In the genomic region with DNA sequence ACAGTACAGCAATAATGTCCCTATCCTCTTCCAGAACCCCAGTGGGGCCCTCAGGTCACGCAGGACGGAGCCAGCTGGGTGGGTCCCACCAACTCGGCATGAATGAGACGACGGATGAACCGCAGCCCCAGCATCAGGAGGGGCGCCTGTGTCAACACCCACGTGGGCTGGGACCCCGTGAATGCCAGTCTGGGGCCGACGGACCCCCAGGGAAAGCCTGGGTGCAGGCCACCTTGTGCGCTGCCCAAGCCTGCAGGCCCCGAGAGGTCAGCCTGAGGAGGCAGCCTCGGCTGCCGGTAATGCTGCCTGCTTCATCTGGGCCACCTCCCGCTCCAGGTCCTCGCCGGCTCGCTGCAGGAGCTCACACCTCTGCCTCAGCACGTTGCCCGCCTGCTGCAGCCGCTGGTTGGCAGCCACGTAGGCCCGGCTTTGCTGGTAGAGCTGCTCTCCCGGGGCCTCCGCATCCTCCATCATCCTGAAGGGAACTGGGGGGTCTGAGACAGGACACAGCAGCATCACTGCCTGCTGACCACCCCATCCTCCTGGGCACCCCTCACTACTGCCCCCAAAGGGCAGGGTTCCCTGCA, we compare ENCODE assay signal across 19 cellular contexts. TPM values are rescaled to one million over a fixed set of nuclear protein-coding genes. Genes with fewer than 3 reads are reported as not detected.
DNase-seq lines count a peak whose midpoint lies in the region; ATAC-seq, FAIRE-seq and TF ChIP-seq lines count a peak whose summit lies in the region.
"Had no signal": no experiment of that assay in that cellular context is flagged by ENCODE, and none has a peak within 500 bp of the region (broad histone marks: within the 10 kb centered on the region; RNA-seq: fewer than 3 reads in every experiment).

No MANE protein-coding gene starts in this region.

- 93% methylated on average over 17 of the region's 26 CpGs; no CpG with 5 or more reads in 1 of the 2 experiments for WGBS in H1 (ENCODE audit: extremely low coverage in 1 of 2, insufficient coverage in 1 of 2, insufficient read length in 1 of 2, insufficient replicate concordance in 2 of 2, low coverage in 1 of 2, low lambda C conversion rate in 2 of 2, missing lambda C conversion rate in 1 of 2), 2 experiments
- no CpG with 5 or more reads among the region's 26 CpGs for WGBS in H9 (ENCODE audit: extremely low coverage, insufficient read length, low lambda C conversion rate)

- H3K4me2 ChIP-seq in Karpas-422 (ENCODE audit: low read depth, low read length, poor library complexity, severe bottlenecking) (no peak overlapping the region), H1 (ENCODE audit: insufficient read depth in 1 of 2, low read depth in 2 of 2, low read length in 2 of 2) (no peak overlapping the region), H9 (ENCODE audit: insufficient read depth, insufficient read length, low read length) (no peak overlapping the region)
- H3K4me2 ChIP-seq: A549; BLaER1 treated with 17β-estradiol and CSF1 and Interleukin-3, amounts not matched to agents 10 nM and 100 nM; GM23338 had no signal

- H3K23me2 ChIP-seq in H1 (ENCODE audit: low read depth, low read length) (peaks cover 17% of the 10 kb centered on the region), H9 (ENCODE audit: insufficient read length, low read depth, low read length, poor library complexity, severe bottlenecking) (peaks cover 12% of the 10 kb centered on the region)

- H2BK120ac ChIP-seq in H1 (replicated peaks; ENCODE audit: low read depth, low read length) = no peak overlapping the region
- H2BK120ac ChIP-seq in H9 (ENCODE audit: low read depth, low read length, poor library complexity, severe bottlenecking) = no peak overlapping the region

- H2BK5ac ChIP-seq in H1 (ENCODE audit: low read depth, low read length) (no peak overlapping the region), H9 (ENCODE audit: insufficient read length, low read length) (no peak overlapping the region)

- peaks cover 2% of the 10 kb centered on the region; the same call in 1 of the 2 replicates for H3K79me1 ChIP-seq in H1 (ENCODE audit: low read depth, low read length)
- no peaks in the 10 kb centered on the region for H3K79me1 ChIP-seq in H9 (ENCODE audit: insufficient read depth, low read depth, low read length, poor library complexity, severe bottlenecking)

- TF ChIP-seq CTCF in left ventricle myocardium inferior (IDR thresholded peaks at IDR 0.05; ENCODE audit: borderline replicate concordance) = no peak
- no peak for TF ChIP-seq CTCF in H1 (IDR thresholded peaks at IDR 0.05; ENCODE audit: control extremely low read depth in 1 of 3, insufficient read depth in 1 of 3, low read depth in 1 of 3, low read length in 3 of 3)
- no peak for TF ChIP-seq CTCF in H9 (conservative IDR thresholded peaks at IDR 0.05)

- H3K4me3 ChIP-seq in left ventricle myocardium inferior = no peak overlapping the region
- no peak overlapping the region for H3K4me3 ChIP-seq in Karpas-422 (ENCODE audit: low read length)
- no peak overlapping the region for H3K4me3 ChIP-seq in H1 (ENCODE audit: extremely low read depth in 1 of 4, insufficient read depth in 2 of 4, low read depth in 3 of 4, low read length in 4 of 4)
- H3K4me3 ChIP-seq: A549; BLaER1 treated with 17β-estradiol and CSF1 and Interleukin-3, amounts not matched to agents 10 nM and 100 nM; GM23338 had no signal

- no peaks in the 10 kb centered on the region for H3K9me3 Mint-ChIP-seq in H9

- TF ChIP-seq EP300 in H1 (IDR thresholded peaks at IDR 0.05; ENCODE audit: borderline replicate concordance in 1 of 2, low read depth in 2 of 2, low read length in 2 of 2) = no peak

- no peak overlapping the region for H3K18ac ChIP-seq in H1 (ENCODE audit: extremely low read depth, low read length)
- no peak overlapping the region for H3K18ac ChIP-seq in H9 (ENCODE audit: insufficient read length, low read depth, low read length)

- no peaks in the 10 kb centered on the region for H3K9me2 ChIP-seq in Karpas-422 (replicated peaks; ENCODE audit: insufficient read depth, low read length)

- no peak overlapping the region for H3K27ac Mint-ChIP-seq in H9
- H3K27ac Mint-ChIP-seq: GM23338 had no signal

- H3K23ac ChIP-seq in H1 (ENCODE audit: insufficient read length) (no peak overlapping the region), H9 (ENCODE audit: insufficient read length, low read depth, low read length) (no peak overlapping the region)

- H3K56ac ChIP-seq in H1 (replicated peaks; ENCODE audit: insufficient read length, low read depth, low read length) (no peak overlapping the region), H9 (ENCODE audit: insufficient read length, low read depth, low read length) (no peak overlapping the region)

- DNase-seq in left ventricle myocardium inferior = no peak
- DNase-seq in cardiac septum (ENCODE audit: low spot score) = no peak
- DNase-seq in Karpas-422 = peak; percentile 36
- no peak for DNase-seq in H1 (ENCODE audit: low read depth in 1 of 2, low spot score in 2 of 2)
- no peak for DNase-seq in substantia nigra (lab: John Stamatoyannopoulos, UW)
- DNase-seq in H9 = no peak
- no peak for DNase-seq in NCI-H526 (lab: John Stamatoyannopoulos, UW)
- DNase-seq: DND-41, NCI-H1417 treated with DMSO at 0.1 percent for 48 hours, NCI-H1930, NCI-H446, PC-3 had no signal

- H2BK15ac ChIP-seq in H1 (ENCODE audit: low read length) = no peak overlapping the region
- no peak overlapping the region for H2BK15ac ChIP-seq in H9 (ENCODE audit: low read depth, low read length)

- H2BK20ac ChIP-seq in H1 (ENCODE audit: low read length) = no peak overlapping the region
- H2BK20ac ChIP-seq in H9 (ENCODE audit: low read depth, low read length, poor library complexity, severe bottlenecking) = no peak overlapping the region

- H3K9me3 ChIP-seq in left ventricle myocardium inferior (replicated peaks) (no peaks in the 10 kb centered on the region), Karpas-422 (ENCODE audit: low read length) (no peaks in the 10 kb centered on the region), H1 (ENCODE audit: insufficient read depth in 2 of 2, low read depth in 1 of 2, low read length in 1 of 2) (no peaks in the 10 kb centered on the region), H9 (ENCODE audit: control insufficient read depth, low read depth, low read length) (no peaks in the 10 kb centered on the region)
- H3K9me3 ChIP-seq: A549; BLaER1 treated with 17β-estradiol and CSF1 and Interleukin-3, amounts not matched to agents 10 nM and 100 nM had no signal

- CTCF ChIA-PET in H1 (lab: Charles Lee; ENCODE audit: partially characterized antibody) = interaction anchor here (0.5 to 2.4 kb wide), 11 partner anchors 9 to 103 kb away, joined by 3 to 9 read pairs (median 3); no protein-coding TSS in a partner anchor

- POLR2A ChIA-PET in H1 (lab: Charles Lee; ENCODE audit: partially characterized antibody) = interaction anchor here (0.7 to 4.5 kb wide), 8 partner anchors 8 to 200 kb away, joined by 3 to 27 read pairs (median 4); a partner anchor contains a TSS

- H3K36me3 ChIP-seq in left ventricle myocardium inferior (peaks cover 4% of the 10 kb centered on the region), Karpas-422 (ENCODE audit: insufficient read depth, low read length) (peaks cover 4% of the 10 kb centered on the region; the same call in 1 of the 2 replicates), H1 (ENCODE audit: control insufficient read depth in 2 of 4, insufficient read depth in 4 of 4, low read length in 3 of 4) (peaks cover 0 to 3% (median 1%) of the 10 kb centered on the region in 4 experiments; a peak in 2 of 8 replicates)

- no peak overlapping the region for H3K9ac ChIP-seq in Karpas-422 (ENCODE audit: low read length)
- no peak overlapping the region; a peak in 1 of 7 replicates for H3K9ac ChIP-seq in H1 (replicated peaks in 1 of 4; ENCODE audit: extremely low read depth in 1 of 4, low read depth in 3 of 4, low read length in 3 of 4)
- no peak overlapping the region for H3K9ac ChIP-seq in H9 (ENCODE audit: extremely low read depth, insufficient read length, low read length)

- TF ChIP-seq RAD21 in H1 (IDR thresholded peaks at IDR 0.05 in 1 of 2, conservative IDR thresholded peaks at IDR 0.05 in 1 of 2; ENCODE audit: low read depth in 2 of 2, low read length in 2 of 2) = no peak

- H3K27me3 Mint-ChIP-seq in H9 (ENCODE audit: low read depth) = peaks cover 36% of the 10 kb centered on the region

- H3K14ac ChIP-seq in H1 (ENCODE audit: insufficient read length) = no peak overlapping the region
- H3K14ac ChIP-seq in H9 (ENCODE audit: insufficient read depth, low read length) = no peak overlapping the region

- H3K4me1 ChIP-seq in left ventricle myocardium inferior = peaks cover 65% of the 10 kb centered on the region
- H3K4me1 ChIP-seq in Karpas-422 (ENCODE audit: low read length) = peaks cover 28% of the 10 kb centered on the region
- peaks cover 0 to 16% (median 11%) of the 10 kb centered on the region in 4 experiments; a peak in 5 of 7 replicates for H3K4me1 ChIP-seq in H1 (replicated peaks in 1 of 4; ENCODE audit: control insufficient read depth in 3 of 4, insufficient read depth in 4 of 4, low read length in 3 of 4)
- H3K4me1 ChIP-seq in H9 (ENCODE audit: insufficient read depth, low read length) = no peaks in the 10 kb centered on the region

- H3K27ac ChIP-seq in left ventricle myocardium inferior (replicated peaks) (peak overlapping the region; percentile 60), Karpas-422 (ENCODE audit: low read length) (no peak overlapping the region), H1 (ENCODE audit: low read depth, low read length) (no peak overlapping the region), substantia nigra (ENCODE audit: low read depth, low read length, poor library complexity, severe bottlenecking) (peak overlapping the region; percentile 67), H9 (ENCODE audit: insufficient read length, low read depth, low read length) (no peak overlapping the region)
- H3K27ac ChIP-seq: A549; BLaER1 treated with 17β-estradiol and CSF1 and Interleukin-3, amounts not matched to agents 10 nM and 100 nM; HL-60 had no signal

- no peak for TF ChIP-seq POLR2A in H1 (IDR thresholded peaks at IDR 0.05; ENCODE audit: control extremely low read depth in 1 of 2, low read depth in 2 of 2, low read length in 2 of 2)

- no peak overlapping the region for H2AFZ ChIP-seq in Karpas-422 (ENCODE audit: low read length)
- no peak overlapping the region for H2AFZ ChIP-seq in H1 (ENCODE audit: low read length)
- H2AFZ ChIP-seq in H9 (ENCODE audit: low read length) = no peak overlapping the region
- H2AFZ ChIP-seq: GM23338 had no signal

- H3K36me3 Mint-ChIP-seq in H9 (ENCODE audit: insufficient read depth in 1 of 3, low read depth in 3 of 3) = peaks cover 5 to 13% (median 11%) of the 10 kb centered on the region in 3 experiments; a peak in 6 of 7 replicates

- H4K8ac ChIP-seq in H1 (ENCODE audit: extremely low read depth, insufficient read depth, low read length) (no peak overlapping the region), H9 (replicated peaks; ENCODE audit: insufficient read length, low read depth, low read length) (no peak overlapping the region)

- no peak overlapping the region for H3T11ph ChIP-seq in H9 (ENCODE audit: low read length)

- H3K79me2 ChIP-seq in Karpas-422 (ENCODE audit: low read length) = peaks cover 15% of the 10 kb centered on the region
- peaks cover 0 to 4% of the 10 kb centered on the region in 2 experiments; a peak in 1 of 4 replicates for H3K79me2 ChIP-seq in H1 (ENCODE audit: control insufficient read depth in 1 of 2, insufficient read depth in 2 of 2, low read length in 2 of 2)
- H3K79me2 ChIP-seq in H9 (ENCODE audit: insufficient read depth, low read length) = no peaks in the 10 kb centered on the region

- FAIRE-seq in H1 (lab: Jason Lieb, UNC) = no peak
- FAIRE-seq: A549, G401.6, GM12891 had no signal

- H3K27me3 ChIP-seq in left ventricle myocardium inferior (ENCODE audit: low read depth) (peaks cover 32% of the 10 kb centered on the region), Karpas-422 (ENCODE audit: low read length) (no peaks in the 10 kb centered on the region), H1 (replicated peaks in 1 of 4; ENCODE audit: control insufficient read depth in 3 of 4, extremely low read depth in 1 of 4, insufficient read depth in 3 of 4, low read length in 3 of 4) (peaks cover 15 to 35% (median 33%) of the 10 kb centered on the region in 4 experiments), H9 (ENCODE audit: insufficient read depth, low read length) (peaks cover 11% of the 10 kb centered on the region; the same call in 1 of the 2 replicates)

- H2BK12ac ChIP-seq in H1 (ENCODE audit: low read depth, low read length) = no peak overlapping the region
- no peak overlapping the region for H2BK12ac ChIP-seq in H9 (ENCODE audit: insufficient read length, low read depth, low read length)

- peaks cover 2 to 18% of the 10 kb centered on the region in 2 experiments; a peak in 3 of 4 replicates for H3K4me1 Mint-ChIP-seq in H9

- no peak overlapping the region for H3K4me3 Mint-ChIP-seq in H9
- H3K4me3 Mint-ChIP-seq: GM23338 had no signal

- H4K20me1 ChIP-seq in Karpas-422 (ENCODE audit: insufficient read depth, low read depth, low read length) (peaks cover 54% of the 10 kb centered on the region; the same call in 1 of the 2 replicates), H1 (replicated peaks in 1 of 2; ENCODE audit: control insufficient read depth in 1 of 2, insufficient read depth in 2 of 2, low read length in 2 of 2) (peaks cover 20 to 45% of the 10 kb centered on the region in 2 experiments), H9 (ENCODE audit: control insufficient read depth, insufficient read depth, insufficient read length) (peaks cover 3% of the 10 kb centered on the region)

- H4K5ac ChIP-seq in H1 (ENCODE audit: insufficient read length, low read depth, low read length) (no peak overlapping the region), H9 (ENCODE audit: insufficient read length, low read depth, low read length) (no peak overlapping the region)

- H4K91ac ChIP-seq in H1 (replicated peaks; ENCODE audit: insufficient read length, low read length) (no peak overlapping the region), H9 (ENCODE audit: insufficient read length, low read depth, low read length) (no peak overlapping the region)

- H2AK5ac ChIP-seq in H1 (ENCODE audit: low read depth, low read length) (no peak overlapping the region), H9 (ENCODE audit: insufficient read length, low read length) (no peak overlapping the region)

- intact Hi-C loops in left ventricle myocardium inferior (cut with micrococcal nuclease) = no loop called here
- intact Hi-C loops in cardiac septum (cut with DNase I) = no loop called here

- H3K4ac ChIP-seq in H1 (replicated peaks; ENCODE audit: insufficient read length, low read depth, low read length) (no peak overlapping the region), H9 (ENCODE audit: low read depth, low read length) (no peak overlapping the region)

- ATAC-seq in HG02798 (IDR thresholded peaks at IDR 0.05; ENCODE audit: poor library complexity, unreplicated experiment) = no peak
- ATAC-seq: A549, GM23338, PC-3 had no signal

RNA-seq across cellular contexts. Expression of a gene that starts 4.2 kb away (rescaled TPM):
- total RNA-seq in left ventricle myocardium inferior (16.1 TPM), cardiac septum (16.9 TPM), H9 (2021) (30.3 and 36.8 TPM in 2 replicates)
- total RNA-seq in Karpas-422 (2014; rRNA removed; shearing (Covaris generic); ENCODE audit: low replicate concordance) = 26.4 and 62.2 TPM in 2 replicates
- total RNA-seq in H1 (2021; fragmentation: NEBNext Ultra II Directional; extraction: Animal tissue kit (Norgen Biotek cat#: 25700)) = 41.3 and 41.4 TPM in 2 replicates
- 67.4 and 92.2 TPM in 2 replicates for polyA plus RNA-seq in H1 (2011; rRNA removed)
- polyA plus RNA-seq in H1 (2011; cell fraction: cytosol; rRNA removed) = 63.6 TPM
- polyA plus RNA-seq in H1 (2011; cell fraction: nucleus; rRNA removed) = 64.5 TPM
- 25.3 to 39.5 TPM (median 37.9 TPM) in 4 replicates for polyA plus RNA-seq in H1 (2012, experiment 1 of 2)
- 36.7 TPM for polyA plus RNA-seq in H1 (2012, experiment 2 of 2)
- polyA plus RNA-seq in H1 (2013, experiment 1 of 2) = 39.5 TPM
- polyA plus RNA-seq in H1 (2013, experiment 2 of 2) = 40.6 TPM
- 12.2 and 15.1 TPM in 2 replicates for polyA minus RNA-seq in H1 (2011; rRNA and poly(A)+ RNA removed)
- polyA minus RNA-seq in H1 (2011; cell fraction: cytosol; rRNA and poly(A)+ RNA removed) = 22.1 TPM
- 35.7 TPM for polyA minus RNA-seq in H1 (2011; cell fraction: nucleus; rRNA and poly(A)+ RNA removed)

RNA-seq across cellular contexts. Expression of a gene that starts 15.3 kb away (rescaled TPM):
- 1.3 TPM for total RNA-seq in left ventricle myocardium inferior
- total RNA-seq in cardiac septum = 1.5 TPM
- 2.0 and 5.0 TPM in 2 replicates for total RNA-seq in Karpas-422 (2014; rRNA removed; shearing (Covaris generic); ENCODE audit: low replicate concordance)
- 9.7 and 9.8 TPM in 2 replicates for total RNA-seq in H1 (2021; fragmentation: NEBNext Ultra II Directional; extraction: Animal tissue kit (Norgen Biotek cat#: 25700))
- 10.7 and 18.3 TPM in 2 replicates for polyA plus RNA-seq in H1 (2011; rRNA removed)
- polyA plus RNA-seq in H1 (2011; cell fraction: cytosol; rRNA removed) = 13.4 TPM
- polyA plus RNA-seq in H1 (2011; cell fraction: nucleus; rRNA removed) = 104 TPM
- polyA plus RNA-seq in H1 (2012, experiment 1 of 2) = 7.7 to 16.1 TPM (median 11.6 TPM) in 4 replicates
- 5.0 TPM for polyA plus RNA-seq in H1 (2012, experiment 2 of 2)
- 8.5 TPM for polyA plus RNA-seq in H1 (2013, experiment 1 of 2)
- 5.6 TPM for polyA plus RNA-seq in H1 (2013, experiment 2 of 2)
- 1.6 and 1.9 TPM in 2 replicates for polyA minus RNA-seq in H1 (2011; rRNA and poly(A)+ RNA removed)
- polyA minus RNA-seq in H1 (2011; cell fraction: cytosol; rRNA and poly(A)+ RNA removed) = 8.1 TPM
- 14.3 TPM for polyA minus RNA-seq in H1 (2011; cell fraction: nucleus; rRNA and poly(A)+ RNA removed)
- total RNA-seq in H9 (2021) = 5.8 and 9.1 TPM in 2 replicates

RNA-seq across cellular contexts. Expression of a gene that starts 16.1 kb away (rescaled TPM):
- total RNA-seq in left ventricle myocardium inferior (1.9 TPM), cardiac septum (3.3 TPM), H9 (2021) (10.4 and 10.5 TPM in 2 replicates)
- total RNA-seq in Karpas-422 (2014; rRNA removed; shearing (Covaris generic); ENCODE audit: low replicate concordance) = 1.3 and 1.5 TPM in 2 replicates
- total RNA-seq in H1 (2021; fragmentation: NEBNext Ultra II Directional; extraction: Animal tissue kit (Norgen Biotek cat#: 25700)) = 12.6 and 13.4 TPM in 2 replicates
- polyA plus RNA-seq in H1 (2011; rRNA removed) = 20.7 and 31.4 TPM in 2 replicates
- polyA plus RNA-seq in H1 (2011; cell fraction: cytosol; rRNA removed) = 12.6 TPM
- 14.4 TPM for polyA plus RNA-seq in H1 (2011; cell fraction: nucleus; rRNA removed)
- 8.7 to 19.5 TPM (median 15.4 TPM) in 4 replicates for polyA plus RNA-seq in H1 (2012, experiment 1 of 2)
- 12.8 TPM for polyA plus RNA-seq in H1 (2012, experiment 2 of 2)
- polyA plus RNA-seq in H1 (2013, experiment 1 of 2) = 17.9 TPM
- 25.1 TPM for polyA plus RNA-seq in H1 (2013, experiment 2 of 2)
- polyA minus RNA-seq in H1 (2011; rRNA and poly(A)+ RNA removed) = 4.2 and 5.5 TPM in 2 replicates
- 13.8 TPM for polyA minus RNA-seq in H1 (2011; cell fraction: cytosol; rRNA and poly(A)+ RNA removed)
- 6.6 TPM for polyA minus RNA-seq in H1 (2011; cell fraction: nucleus; rRNA and poly(A)+ RNA removed)

RNA-seq across cellular contexts. Expression of a gene that starts 24.9 kb away (rescaled TPM):
- total RNA-seq in left ventricle myocardium inferior (0.22 TPM), cardiac septum (0.08 TPM), H9 (2021) (0.68 and 2.0 TPM in 2 replicates)
- total RNA-seq in Karpas-422 (2014; rRNA removed; shearing (Covaris generic); ENCODE audit: low replicate concordance) = 1.1 and 2.8 TPM in 2 replicates
- total RNA-seq in H1 (2021; fragmentation: NEBNext Ultra II Directional; extraction: Animal tissue kit (Norgen Biotek cat#: 25700)) = 3.7 and 4.1 TPM in 2 replicates
- 1.3 and 3.3 TPM in 2 replicates for polyA plus RNA-seq in H1 (2011; rRNA removed)
- 3.6 TPM for polyA plus RNA-seq in H1 (2011; cell fraction: cytosol; rRNA removed)
- 12.1 TPM for polyA plus RNA-seq in H1 (2011; cell fraction: nucleus; rRNA removed)
- polyA plus RNA-seq in H1 (2012, experiment 1 of 2) = 1.2 to 2.5 TPM (median 1.6 TPM) in 4 replicates
- polyA plus RNA-seq in H1 (2012, experiment 2 of 2) = 0.91 TPM
- polyA plus RNA-seq in H1 (2013, experiment 1 of 2) = 0.39 TPM
- polyA plus RNA-seq in H1 (2013, experiment 2 of 2) = 0.31 TPM
- polyA minus RNA-seq in H1 (2011; rRNA and poly(A)+ RNA removed) = 3.3 and 4.3 TPM in 2 replicates
- polyA minus RNA-seq in H1 (2011; cell fraction: cytosol; rRNA and poly(A)+ RNA removed) = 7.2 TPM
- polyA minus RNA-seq in H1 (2011; cell fraction: nucleus; rRNA and poly(A)+ RNA removed) = 16.9 TPM

RNA-seq across cellular contexts. Expression of a gene that starts 36.7 kb away (rescaled TPM):
- total RNA-seq in left ventricle myocardium inferior = 588 TPM
- total RNA-seq in cardiac septum = 479 TPM
- 2,088 and 3,414 TPM in 2 replicates for total RNA-seq in Karpas-422 (2014; rRNA removed; shearing (Covaris generic); ENCODE audit: low replicate concordance)
- total RNA-seq in H1 (2021; fragmentation: NEBNext Ultra II Directional; extraction: Animal tissue kit (Norgen Biotek cat#: 25700)) = 1,562 and 1,589 TPM in 2 replicates
- polyA plus RNA-seq in H1 (2011; rRNA removed) = 3,890 and 4,770 TPM in 2 replicates
- 4,361 TPM for polyA plus RNA-seq in H1 (2011; cell fraction: cytosol; rRNA removed)
- polyA plus RNA-seq in H1 (2011; cell fraction: nucleus; rRNA removed) = 2,705 TPM
- 2,291 to 3,052 TPM (median 2,740 TPM) in 4 replicates for polyA plus RNA-seq in H1 (2012, experiment 1 of 2)
- 8,937 TPM for polyA plus RNA-seq in H1 (2012, experiment 2 of 2)
- polyA plus RNA-seq in H1 (2013, experiment 1 of 2) = 2,700 TPM
- 2,703 TPM for polyA plus RNA-seq in H1 (2013, experiment 2 of 2)
- 313 and 344 TPM in 2 replicates for polyA minus RNA-seq in H1 (2011; rRNA and poly(A)+ RNA removed)
- polyA minus RNA-seq in H1 (2011; cell fraction: cytosol; rRNA and poly(A)+ RNA removed) = 991 TPM
- 590 TPM for polyA minus RNA-seq in H1 (2011; cell fraction: nucleus; rRNA and poly(A)+ RNA removed)
- 1,628 and 1,677 TPM in 2 replicates for total RNA-seq in H9 (2021)

Comparison
In these comparisons a context has a peak if more than half of its experiments do, and no peak if none do; other contexts are left out.
1. H3K27ac ChIP-seq: peak in left ventricle myocardium inferior (single experiment) and substantia nigra (single experiment); none in Karpas-422 (single experiment), H1 (single experiment) and H9 (single experiment).